In genomic region chr3:196774191-196774820, GRCh38 we compare ENCODE assay signal across 10 cellular contexts. TPM values are rescaled to one million over a fixed set of nuclear protein-coding genes. Genes with fewer than 3 reads are reported as not detected.
A peak's percentile ranks its signal among the peaks of the same experiment; 100 is the strongest.
DNase-seq lines count a peak whose midpoint lies in the region; ATAC-seq and TF ChIP-seq lines count a peak whose summit lies in the region.
"Had no signal": no experiment of that assay in that cellular context is flagged by ENCODE, and none has a peak within 500 bp of the region (broad histone marks: within the 10 kb centered on the region; RNA-seq: fewer than 3 reads in every experiment).

No MANE protein-coding gene starts in this region.

- no peaks in the 10 kb centered on the region for H3K4me1 ChIP-seq in SJCRH30

- TF ChIP-seq CTCF in dorsolateral prefrontal cortex (IDR thresholded peaks at IDR 0.05 in 54 of 56, conservative IDR thresholded peaks at IDR 0.05 in 2 of 56; ENCODE audit: low read depth in 1 of 56, partially characterized antibody in 56 of 56) (no peak), nephron progenitor cell (IDR thresholded peaks at IDR 0.05) (no peak)

- no peak for ATAC-seq in HG02852 (IDR thresholded peaks at IDR 0.05; ENCODE audit: unreplicated experiment)

- H3K27me3 ChIP-seq in dorsolateral prefrontal cortex: no peaks in the 10 kb centered on the region
- 0 out of 2 replicates have a peak, but pooled peaks cover 2% of the 10 kb centered on the region for H3K27me3 ChIP-seq in SJCRH30
- H3K27me3 ChIP-seq: cardiac muscle cell had no signal

- peaks cover 92% of the 10 kb centered on the region for H3K36me3 Mint-ChIP-seq in nephron progenitor cell (ENCODE audit: low read depth)

- intact Hi-C loops in dorsolateral prefrontal cortex (cut with DNase I): no loop called here

- peaks cover 12% of the 10 kb centered on the region; the same call in 1 of the 2 replicates for H3K36me3 ChIP-seq in SJCRH30
- H3K36me3 ChIP-seq: cardiac muscle cell had no signal

- H3K27ac Mint-ChIP-seq in nephron progenitor cell: peak overlapping the region; percentile 57

- peaks cover 9% of the 10 kb centered on the region; the same call in 1 of the 2 replicates for H3K9me3 ChIP-seq in SJCRH30 (replicated peaks)

- peak overlapping the region in 57 of 59 donors; percentile 43 to 99 (median 93) for H3K27ac ChIP-seq in dorsolateral prefrontal cortex
- no peak overlapping the region for H3K27ac ChIP-seq in SJCRH30
- H3K27ac ChIP-seq: cardiac muscle cell had no signal

- DNase-seq in EH (ENCODE audit: low read depth) (peak; percentile 75), RKO (ENCODE audit: low spot score) (peak; percentile 61), dorsolateral prefrontal cortex (no peak), nephron progenitor cell (no peak), T-helper 1 cell (no peak), SJCRH30 (no peak), NCI-H1048 (lab: John Stamatoyannopoulos, UW) (no peak)
- DNase-seq: NCI-H446 treated with DMSO at 0.1 percent for 48 hours had no signal

- H3K4me1 Mint-ChIP-seq in nephron progenitor cell: peaks cover 25% of the 10 kb centered on the region

- H3K27me3 Mint-ChIP-seq in nephron progenitor cell (ENCODE audit: low read depth, poor library complexity): no peaks in the 10 kb centered on the region

- H3K4me3 Mint-ChIP-seq in nephron progenitor cell: no peak overlapping the region

- no peak overlapping the region for H3K4me3 ChIP-seq in dorsolateral prefrontal cortex
- H3K4me3 ChIP-seq in SJCRH30: no peak overlapping the region
- H3K4me3 ChIP-seq: cardiac muscle cell had no signal

- peaks cover 78% of the 10 kb centered on the region for H3K9me3 Mint-ChIP-seq in nephron progenitor cell

RNA-seq across cellular contexts. Expression of gene PAK2, which starts 34.6 kb away (rescaled TPM):
- total RNA-seq in dorsolateral prefrontal cortex: 10 to 100 TPM; 28.1 to 67.1 (median 44.9) TPM
- 49.1 and 51.3 TPM in 2 replicates for total RNA-seq in SJCRH30 (2014; rRNA removed; shearing (Covaris generic))

Comparison
In these comparisons a context has a peak if more than half of its experiments do, and no peak if none do; other contexts are left out.
1. DNase-seq: peak in EH (single experiment) and RKO (single experiment); none in dorsolateral prefrontal cortex (0 of 10), nephron progenitor cell (single experiment), T-helper 1 cell (0 of 5), SJCRH30 (0 of 2) and NCI-H1048 (single experiment).